ENCODE assay signal across 1 cellular context in the genomic region with DNA sequence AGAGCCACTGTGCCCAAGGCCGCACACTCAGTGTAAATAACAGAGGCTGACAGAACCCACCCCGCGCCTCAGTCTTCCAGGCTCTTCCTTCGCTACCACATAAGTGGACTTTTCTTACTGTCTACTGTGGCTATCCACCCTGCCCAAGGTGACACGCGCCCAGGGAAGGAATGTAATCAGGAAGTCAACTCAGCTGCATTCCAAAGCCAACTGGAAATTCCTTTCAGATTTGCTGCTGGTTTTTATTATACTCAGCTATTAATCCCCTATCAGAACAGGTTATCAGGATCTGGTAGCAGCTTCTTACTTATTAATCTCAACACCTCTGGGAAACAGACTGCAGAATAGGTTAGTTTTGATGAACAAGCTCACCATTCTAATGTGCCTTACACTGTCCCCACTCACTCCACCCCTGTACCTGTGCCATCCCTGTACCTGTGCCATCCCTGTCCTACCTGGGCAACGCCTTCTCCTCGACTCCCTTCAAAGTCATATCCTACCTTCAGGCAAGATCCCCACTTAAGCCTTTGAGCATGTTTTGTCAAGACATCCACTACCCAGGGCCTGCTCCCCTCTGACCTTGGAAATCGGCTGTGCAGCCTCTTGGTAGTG.
TF ChIP-seq lines count a peak whose summit lies in the region.

No MANE protein-coding gene starts in this region.

TF ChIP-seq in H1, 55 proteins besides CTCF, POLR2A, EP300 and RAD21:
- TF ChIP-seq CBX8 (IDR thresholded peaks at IDR 0.05; ENCODE audit: borderline replicate concordance, low read depth, low read length) (no peak), TEAD4 (IDR thresholded peaks at IDR 0.05; ENCODE audit: low read depth, low read length) (no peak), BRCA1 (IDR thresholded peaks at IDR 0.05; ENCODE audit: low read depth, low read length) (no peak)
